12 cellular contexts compared by ENCODE assay signal in genomic region chr3:150798122-150798618, GRCh38. TPM values are rescaled to one million over a fixed set of nuclear protein-coding genes. Genes with fewer than 3 reads are reported as not detected.
DNase-seq lines count a peak whose midpoint lies in the region; ATAC-seq, FAIRE-seq and TF ChIP-seq lines count a peak whose summit lies in the region.
"Had no signal": no experiment of that assay in that cellular context is flagged by ENCODE, and none has a peak within 500 bp of the region (broad histone marks: within the 10 kb centered on the region; RNA-seq: fewer than 3 reads in every experiment).

No MANE protein-coding gene starts in this region.

- WGBS in K562 (ENCODE audit: insufficient coverage, low coverage, missing lambda C conversion rate), result 0% methylated on average over 4 of the region's 4 CpGs

- H3K4me1 Mint-ChIP-seq in neural progenitor cell, result peaks cover 21% of the 10 kb centered on the region

- TF ChIP-seq CTCF in K562 (IDR thresholded peaks at IDR 0.05 in 2 of 3, conservative IDR thresholded peaks at IDR 0.05 in 1 of 3; ENCODE audit: insufficient read depth in 2 of 3, low read depth in 1 of 3, low read length in 3 of 3), result no peak
- no peak for TF ChIP-seq CTCF in neural progenitor cell (IDR thresholded peaks at IDR 0.05)
- TF ChIP-seq CTCF in uterus (IDR thresholded peaks at IDR 0.05), result no peak

- no peak overlapping the region for H3K4me2 ChIP-seq in K562 (ENCODE audit: insufficient read depth, low read length)
- H3K4me2 ChIP-seq in neural progenitor cell, result peak overlapping the region; percentile 59

- no peaks in the 10 kb centered on the region for H3K36me3 ChIP-seq in K562 (ENCODE audit: control insufficient read depth, insufficient read depth, low read length)
- no peaks in the 10 kb centered on the region for H3K36me3 ChIP-seq in neural progenitor cell
- no peaks in the 10 kb centered on the region for H3K36me3 ChIP-seq in uterus
- H3K36me3 ChIP-seq: adrenal gland had no signal

- H3K9me3 ChIP-seq in K562 (replicated peaks; ENCODE audit: control insufficient read depth, insufficient read depth, low read depth, low read length) (no peaks in the 10 kb centered on the region), neural progenitor cell (ENCODE audit: low read depth) (no peaks in the 10 kb centered on the region), uterus (no peaks in the 10 kb centered on the region)
- H3K9me3 ChIP-seq: adrenal gland, Caco-2, psoas muscle had no signal

- peaks cover 2% of the 10 kb centered on the region for H3K27me3 Mint-ChIP-seq in neural progenitor cell (ENCODE audit: insufficient read depth, low read depth)

- no peak for TF ChIP-seq POLR2A in GM12891 (IDR thresholded peaks at IDR 0.05; ENCODE audit: low read depth, low read length)
- TF ChIP-seq POLR2A in K562 (conservative IDR thresholded peaks at IDR 0.05), result no peak
- TF ChIP-seq POLR2A in uterus (IDR thresholded peaks at IDR 0.05), result no peak

- peak overlapping the region; percentile 50 for H3K27ac Mint-ChIP-seq in neural progenitor cell

- H3K4me3 Mint-ChIP-seq in neural progenitor cell, result peak overlapping the region; percentile 52

- H3K36me3 Mint-ChIP-seq in neural progenitor cell, result no peaks in the 10 kb centered on the region

- H4K20me1 ChIP-seq in K562 (replicated peaks; ENCODE audit: control insufficient read depth, insufficient read depth, low read length) (no peaks in the 10 kb centered on the region), neural progenitor cell (ENCODE audit: low read depth) (no peaks in the 10 kb centered on the region)

- no peak for DNase-seq in GM12891 (ENCODE audit: insufficient read length, low spot score)
- peak; percentile 25 for DNase-seq in M059J (ENCODE audit: low read depth)
- no peak for DNase-seq in K562 (ENCODE audit: extremely low read depth in 1 of 4, low spot score in 3 of 4)
- DNase-seq in neural progenitor cell (ENCODE audit: low spot score), result peak; percentile 64
- DNase-seq in OCI-M2 (lab: John Stamatoyannopoulos, UW; ENCODE audit: unreplicated experiment), result no peak
- no peak for DNase-seq in midbrain (lab: John Stamatoyannopoulos, UW)
- DNase-seq in uterus, result no peak
- no peak for DNase-seq in NCI-H1694 (lab: John Stamatoyannopoulos, UW)
- DNase-seq: adrenal gland, NCI-H1694 treated with DMSO at 0.1 percent for 48 hours, psoas muscle had no signal

- CTCF ChIA-PET in K562 (lab: Yijun Ruan, JAX; ENCODE audit: low intra/inter-chr PET ratio), result no interaction called here

- H3K4me3 ChIP-seq in K562 (no peak overlapping the region), neural progenitor cell (peak overlapping the region; percentile 2), uterus (no peak overlapping the region)
- H3K4me3 ChIP-seq: adrenal gland, psoas muscle had no signal

- H3K4me1 ChIP-seq in K562 (replicated peaks in 1 of 2; ENCODE audit: control insufficient read depth in 2 of 2, insufficient read depth in 2 of 2, low read length in 2 of 2) (no peaks in the 10 kb centered on the region), neural progenitor cell (peaks cover 33% of the 10 kb centered on the region), uterus (no peaks in the 10 kb centered on the region)
- H3K4me1 ChIP-seq: adrenal gland, psoas muscle had no signal

- H3K9ac ChIP-seq in K562 (ENCODE audit: insufficient read depth in 1 of 2, low read depth in 2 of 2, low read length in 2 of 2), result no peak overlapping the region
- no peak overlapping the region for H3K9ac ChIP-seq in neural progenitor cell

- no peak for ATAC-seq in K562
- ATAC-seq: psoas muscle had no signal

- BruUV-seq in K562 (replicated peaks; lab: Mats Ljungman, UMichigan), result no TSS peak

- no peak for TF ChIP-seq EP300 in K562 (IDR thresholded peaks at IDR 0.05; ENCODE audit: low read length)

- in situ Hi-C loops in K562 (cut with MboI), result loop anchor here (10.0 kb wide), 1 partner anchor 357 kb away; no protein-coding TSS in a partner anchor

- no peaks in the 10 kb centered on the region for H3K9me1 ChIP-seq in K562 (ENCODE audit: control insufficient read depth, insufficient read depth, low read length)

- TF ChIP-seq RAD21 in K562 (CRISPR knock-in tag; conservative IDR thresholded peaks at IDR 0.05 in 1 of 2, IDR thresholded peaks at IDR 0.05 in 1 of 2), result no peak

- intact Hi-C loops in K562 (cut with micrococcal nuclease), result no loop called here
- intact Hi-C loops in uterus (cut with DNase I; ENCODE audit: low total_unique reads), result no loop called here

- FAIRE-seq in GM12891 (lab: Jason Lieb, UNC) (peak; percentile 54), K562 (lab: Jason Lieb, UNC) (no peak)

- POLR2A ChIA-PET in K562 (lab: Yijun Ruan, JAX), result no interaction called here

- no peaks in the 10 kb centered on the region for H3K9me3 Mint-ChIP-seq in neural progenitor cell

- peaks cover 29% of the 10 kb centered on the region for H3F3A ChIP-seq in neural progenitor cell (ENCODE audit: low read depth)

- peaks cover 11 to 28% of the 10 kb centered on the region in 2 experiments; a peak in 4 of 5 replicates for H3K27me3 ChIP-seq in K562 (ENCODE audit: control insufficient read depth in 2 of 2, insufficient read depth in 2 of 2, low read length in 2 of 2)
- H3K27me3 ChIP-seq in neural progenitor cell, result no peaks in the 10 kb centered on the region
- H3K27me3 ChIP-seq in uterus, result no peaks in the 10 kb centered on the region
- H3K27me3 ChIP-seq: adrenal gland had no signal

- H2AFZ ChIP-seq in K562 (ENCODE audit: low read depth, low read length) (no peak overlapping the region), neural progenitor cell (replicated peaks) (peak overlapping the region; percentile 45)

- H3K79me2 ChIP-seq in K562 (ENCODE audit: control insufficient read depth, insufficient read depth, low read length), result no peaks in the 10 kb centered on the region
- H3K79me2 ChIP-seq in neural progenitor cell (ENCODE audit: low read depth), result no peaks in the 10 kb centered on the region

- H3K27ac ChIP-seq in K562 (ENCODE audit: extremely low read depth, low read depth, low read length) (no peak overlapping the region), neural progenitor cell (peak overlapping the region; percentile 50), uterus (no peak overlapping the region)
- H3K27ac ChIP-seq: adrenal gland, psoas muscle had no signal

TF ChIP-seq in GM12891, 5 proteins besides CTCF, POLR2A, EP300 and RAD21:
- TF ChIP-seq SPI1 (IDR thresholded peaks at IDR 0.05; ENCODE audit: low read depth, low read length) (0 out of 2 replicates have a peak, but pooled peaks have one; percentile 4), PAX5 (IDR thresholded peaks at IDR 0.05; ENCODE audit: insufficient read depth, low read length, severe bottlenecking) (no peak)

TF ChIP-seq in K562, 482 proteins besides CTCF, POLR2A, EP300 and RAD21 (continues in another document):
- no peak for TF ChIP-seq MAFG (tag; conservative IDR thresholded peaks at IDR 0.05)

RNA-seq across cellular contexts. Expression of gene SIAH2, which starts 35.2 kb away (rescaled TPM):
- 7.3 TPM for polyA plus RNA-seq in GM12891 (2012; ENCODE audit: low read depth, missing spikeins)
- total RNA-seq in M059J (2014; rRNA removed; shearing (Covaris generic)), result 36.5 and 58.7 TPM in 2 replicates
- 10.4 and 14.0 TPM in 2 replicates for total RNA-seq in K562 (2011; cell fraction: chromatin; rRNA removed; ENCODE audit: low replicate concordance)
- 19.2 and 21.1 TPM in 2 replicates for total RNA-seq in K562 (2011; cell fraction: nucleolus; rRNA removed)
- 14.0 and 17.1 TPM in 2 replicates for total RNA-seq in K562 (2011; cell fraction: nucleoplasm; rRNA removed)
- total RNA-seq in K562 (2014; rRNA removed) (39.0 and 52.8 TPM in 2 replicates), K562 (2014; rRNA removed; fragmentation: Illumina TruSeq; extraction: Trizol) (22.6 and 23.4 TPM in 2 replicates), K562 (2015; rRNA removed; fragmentation: Illumina TruSeq; extraction: Trizol) (24.6 and 24.8 TPM in 2 replicates), K562 (2021) (32.9 and 33.6 TPM in 2 replicates), neural progenitor cell (ENCODE audit: low replicate concordance) (14.6 TPM in 2 replicates), uterus (10 to 100 TPM; 25.4 to 63.8 (median 43.6) TPM)
- polyA plus RNA-seq in K562 (2011; rRNA removed) (34.9 and 37.8 TPM in 2 replicates), K562 (2014; fragmentation: Illumina TruSeq; extraction: Trizol) (26.9 and 34.4 TPM in 2 replicates), K562 (2014; fragmentation: Nextera tagmentation; extraction: Ambion mirVana) (1 to 10 TPM; 4.8 to 7.5 TPM), K562 (2014; rRNA removed) (29.9 and 34.5 TPM in 2 replicates)
- 51.5 and 163 TPM in 2 replicates for polyA plus RNA-seq in K562 (2011; cell fraction: cytosol; rRNA removed)
- polyA plus RNA-seq in K562 (2011; cell fraction: nucleus; rRNA removed), result 35.1 and 65.2 TPM in 2 replicates
- 19.7 and 22.9 TPM in 2 replicates for polyA plus RNA-seq in K562 (2012)
- polyA minus RNA-seq in K562 (2011; rRNA and poly(A)+ RNA removed), result 25.2 and 48.9 TPM in 2 replicates
- polyA minus RNA-seq in K562 (2011; cell fraction: cytosol; rRNA and poly(A)+ RNA removed), result 32.4 and 42.9 TPM in 2 replicates
- polyA minus RNA-seq in K562 (2011; cell fraction: nucleus; rRNA and poly(A)+ RNA removed), result 12.4 and 12.8 TPM in 2 replicates

Comparison
In these comparisons a context has a peak if more than half of its experiments do, and no peak if none do; other contexts are left out.
1. DNase-seq: peak in M059J (single experiment) and neural progenitor cell (single experiment); none in GM12891 (single experiment), K562 (0 of 4), OCI-M2 (single experiment), midbrain (single experiment), uterus (0 of 2) and NCI-H1694 (single experiment).